Comparison of ENCODE assay signal across 16 cellular contexts in the genomic region with DNA sequence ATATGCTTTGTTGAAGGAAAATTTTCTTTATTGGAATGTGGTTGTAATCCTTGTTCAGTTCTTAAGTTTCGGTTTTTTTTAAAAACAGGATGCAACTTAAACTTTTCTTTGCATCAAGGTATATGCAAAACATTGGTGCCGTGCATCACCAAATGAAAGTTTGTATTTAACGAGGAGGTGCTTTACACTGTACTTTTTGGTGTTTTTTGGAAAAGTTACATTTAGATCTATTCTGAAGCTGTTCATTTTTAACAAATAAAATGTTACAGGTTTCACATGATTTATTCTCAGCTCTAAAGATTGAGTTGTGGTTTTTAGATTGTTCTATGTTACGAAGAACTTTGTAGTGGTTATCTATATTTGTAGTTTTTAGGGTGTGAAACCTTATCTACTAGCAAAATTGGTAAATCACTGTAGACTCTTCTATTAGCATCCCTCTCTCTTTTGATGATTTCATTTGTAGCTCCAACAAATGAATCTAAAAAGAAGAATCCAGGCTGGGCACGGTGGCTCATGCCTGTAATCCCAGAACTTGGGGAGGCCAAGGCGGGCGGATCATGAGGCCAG.
"Had no signal": no experiment of that assay in that cellular context is flagged by ENCODE, and none has a peak within 500 bp of the region (broad histone marks: within the 10 kb centered on the region; RNA-seq: fewer than 3 reads in every experiment).

No MANE protein-coding gene starts in this region.

- H3K9me3 Mint-ChIP-seq: activated naive CD4-positive, alpha-beta T cell treated with anti-CD3 and anti-CD28 coated beads for 36 hours; mesothelial cell of epicardium had no signal

- H3K4me1 ChIP-seq: body of pancreas, gastroesophageal sphincter, transverse colon had no signal

- H3K27me3 ChIP-seq: body of pancreas, gastroesophageal sphincter, transverse colon had no signal

- ATAC-seq: body of pancreas, gastroesophageal sphincter, right cardiac atrium had no signal

- H3K27ac Mint-ChIP-seq: activated naive CD4-positive, alpha-beta T cell treated with anti-CD3 and anti-CD28 coated beads for 36 hours; mesothelial cell of epicardium; progenitor cell of endocrine pancreas had no signal

- H3K27ac ChIP-seq: body of pancreas, gastroesophageal sphincter, transverse colon had no signal

- H3K4me3 ChIP-seq: body of pancreas, gastroesophageal sphincter, transverse colon had no signal

- H3K27me3 Mint-ChIP-seq: progenitor cell of endocrine pancreas had no signal

- H3K9me3 ChIP-seq: body of pancreas, gastroesophageal sphincter, transverse colon had no signal

- H3K4me3 Mint-ChIP-seq: activated naive CD4-positive, alpha-beta T cell treated with anti-CD3 and anti-CD28 coated beads for 36 hours; mesothelial cell of epicardium had no signal

- DNase-seq: activated CD4-positive, alpha-beta T cell treated with anti-CD3 and anti-CD28 coated beads, Interleukin-2, amount 50 U/mL, for 4 hours; activated naive CD4-positive, alpha-beta T cell treated with anti-CD3 and anti-CD28 coated beads for 36 hours; amniotic stem cell; body of pancreas; central memory CD4-positive, alpha-beta T cell; cortex of kidney; effector CD8-positive, alpha-beta T cell; hippocampal formation; occipital lobe; right cardiac atrium; small intestine; substantia nigra; transverse colon had no signal
